7 cellular contexts compared by ENCODE assay signal in genomic region chr1:149886112-149886395, GRCh38. TPM values are rescaled to one million over a fixed set of nuclear protein-coding genes. Genes with fewer than 3 reads are reported as not detected.
DNase-seq lines count a peak whose midpoint lies in the region; ATAC-seq and TF ChIP-seq lines count a peak whose summit lies in the region.
"Not testable (repeated sequence)": the region's sequence is repeated elsewhere in the genome, so short reads cannot be mapped to it uniquely, and the experiment has no call there.

No MANE protein-coding gene starts in this region.

- not testable (repeated sequence) for H3K9me3 ChIP-seq in MM.1S (replicated peaks; ENCODE audit: insufficient read depth, low read length); endocrine pancreas (ENCODE audit: control insufficient read depth, low read length); mononuclear cell (ENCODE audit: low read depth, low read length); skeletal muscle tissue (ENCODE audit: control insufficient read depth in 3 of 3, low read length in 3 of 3)

- peaks cover 16% of the 10 kb centered on the region for H3K4me1 ChIP-seq in MM.1S (ENCODE audit: low read length)
- not testable (repeated sequence) for H3K4me1 ChIP-seq in endocrine pancreas (ENCODE audit: control insufficient read depth, insufficient read depth, low read length)
- peaks cover 38% of the 10 kb centered on the region for H3K4me1 ChIP-seq in mononuclear cell (ENCODE audit: insufficient read depth, low read length)
- H3K4me1 ChIP-seq in skeletal muscle tissue (ENCODE audit: control insufficient read depth in 3 of 3, insufficient read depth in 3 of 3, low read length in 3 of 3), result peaks cover 19 to 26% (median 26%) of the 10 kb centered on the region in 3 donors

- H3F3A ChIP-seq in MM.1S (ENCODE audit: insufficient read depth, low read length), result peaks cover 55% of the 10 kb centered on the region

- not testable (repeated sequence) for H3K9me2 ChIP-seq in MM.1S (replicated peaks; ENCODE audit: insufficient read depth, low read length)

- H3K27ac ChIP-seq in MM.1S (ENCODE audit: low read length), result peak overlapping the region; percentile 92
- peak overlapping the region; percentile 97 for H3K27ac ChIP-seq in skeletal muscle tissue (ENCODE audit: low read depth, low read length)

- intact Hi-C loops in left ventricle myocardium superior (cut with micrococcal nuclease), result not testable (repeated sequence)

- H3K9ac ChIP-seq in MM.1S (ENCODE audit: low read length) (peak overlapping the region; percentile 84), endocrine pancreas (ENCODE audit: control insufficient read depth, insufficient read depth, low read length) (peak overlapping the region; percentile 87), skeletal muscle tissue (ENCODE audit: low read depth in 1 of 3, low read length in 3 of 3) (peak overlapping the region; percentile 76 to 92 (median 86))

- DNase-seq in GM12865 (ENCODE audit: low read depth); MM.1S; left ventricle myocardium superior: not testable (repeated sequence)
- DNase-seq in activated gamma-delta T cell (lab: John Stamatoyannopoulos, UW), result peak; percentile 21

- not testable (repeated sequence) for H3K79me2 ChIP-seq in MM.1S (ENCODE audit: low read length)

- H3K36me3 ChIP-seq in MM.1S (replicated peaks; ENCODE audit: insufficient read depth, low read length); endocrine pancreas (ENCODE audit: control insufficient read depth, insufficient read depth, low read length); skeletal muscle tissue (ENCODE audit: control insufficient read depth in 3 of 3, insufficient read depth in 3 of 3, low read length in 3 of 3): not testable (repeated sequence)

- TF ChIP-seq CTCF in GM12865 (IDR thresholded peaks at IDR 0.05; ENCODE audit: insufficient read depth, low read depth, low read length, missing control alignments); MM.1S (IDR thresholded peaks at IDR 0.05; ENCODE audit: low read length): not testable (repeated sequence)

- H2AFZ ChIP-seq in MM.1S (ENCODE audit: low read length), result not testable (repeated sequence)

- not testable (repeated sequence) for H3K27me3 ChIP-seq in MM.1S (replicated peaks; ENCODE audit: insufficient read depth, low read length); endocrine pancreas (ENCODE audit: control insufficient read depth, insufficient read depth, low read length); mononuclear cell (ENCODE audit: insufficient read depth, low read length); skeletal muscle tissue (ENCODE audit: control insufficient read depth in 3 of 3, insufficient read depth in 3 of 3, low read length in 3 of 3)

- not testable (repeated sequence) for H4K20me1 ChIP-seq in MM.1S (ENCODE audit: insufficient read depth, low read length)

- peak overlapping the region; percentile 65 for H3K4me3 ChIP-seq in GM12865 (ENCODE audit: low read depth, low read length)
- peak overlapping the region; percentile 64 for H3K4me3 ChIP-seq in MM.1S (ENCODE audit: low read length)
- H3K4me3 ChIP-seq in endocrine pancreas (ENCODE audit: control insufficient read depth, insufficient read depth, low read length), result peak overlapping the region; percentile 95
- peak overlapping the region; percentile 87 for H3K4me3 ChIP-seq in mononuclear cell (ENCODE audit: low read length)
- peak overlapping the region; percentile 77 to 95 (median 88) for H3K4me3 ChIP-seq in skeletal muscle tissue (ENCODE audit: low read length in 3 of 3)

- peak; percentile 3 for ATAC-seq in left ventricle myocardium superior

- peak overlapping the region; percentile 78 for H3K4me2 ChIP-seq in MM.1S (ENCODE audit: low read depth, low read length)

RNA-seq across cellular contexts. Expression of gene BOLA1, which starts 13.3 kb away (rescaled TPM):
- total RNA-seq in left ventricle myocardium superior (16.7 TPM), mononuclear cell (4.0 TPM), skeletal muscle tissue (6.3 TPM)

RNA-seq across cellular contexts. Expression of gene SV2A, which starts 31.6 kb away (rescaled TPM):
- total RNA-seq in left ventricle myocardium superior (0.22 TPM), mononuclear cell (0.73 TPM), skeletal muscle tissue (2.1 TPM)

RNA-seq across cellular contexts. Expression of gene SF3B4, which starts 41.5 kb away (rescaled TPM):
- total RNA-seq in left ventricle myocardium superior (27.4 TPM), mononuclear cell (17.7 TPM), skeletal muscle tissue (8.4 TPM)

RNA-seq across cellular contexts. Expression of gene MTMR11, which starts 50.6 kb away (rescaled TPM):
- total RNA-seq in left ventricle myocardium superior (2.5 TPM), mononuclear cell (22.9 TPM), skeletal muscle tissue (6.8 TPM)
